Comparison of ENCODE assay signal across 14 cellular contexts in genomic region chr2:45382744-45383143, GRCh38.
A peak's percentile ranks its signal among the peaks of the same experiment; 100 is the strongest.
DNase-seq lines count a peak whose midpoint lies in the region; FAIRE-seq and TF ChIP-seq lines count a peak whose summit lies in the region.
"Had no signal": no experiment of that assay in that cellular context is flagged by ENCODE, and none has a peak within 500 bp of the region (broad histone marks: within the 10 kb centered on the region; RNA-seq: fewer than 3 reads in every experiment).

No MANE protein-coding gene starts in this region.

- H3K4me3 Mint-ChIP-seq in immature natural killer cell: no peak overlapping the region
- H3K4me3 Mint-ChIP-seq in activated T-helper 2 cell treated with anti-CD3 and anti-CD28 coated beads, Interferon-gamma antibody, Interleukin-2, Interleukin-4, amounts not matched to agents 10 μg/mL and 5 μg/mL and 100 μg/mL, durations not matched to agents 14 hours and 24 hours and 36 hours (ENCODE audit: low read depth): no peak overlapping the region
- H3K4me3 Mint-ChIP-seq: activated CD4-positive, alpha-beta memory T cell treated with anti-CD3 and anti-CD28 coated beads for 36 hours; activated T-helper 1 cell treated with anti-CD3 and anti-CD28 coated beads, Interleukin-12 subunit alpha, Interleukin-12 subunit beta, Interleukin-2, Interleukin-4 antibody, amounts not matched to agents 30 ng/mL and 10 ng/mL and 1 ng/mL, durations not matched to agents 14 hours and 24 hours and 36 hours; memory B cell; stimulated activated naive CD8-positive, alpha-beta T cell treated with anti-CD3 and anti-CD28 coated beads, Interleukin-15, amount 100 ng/mL, for 72 hours had no signal

- TF ChIP-seq CTCF in foreskin fibroblast (IDR thresholded peaks at IDR 0.05; ENCODE audit: low read depth, low read length): no peak

- H3K9me3 ChIP-seq in small intestine (ENCODE audit: control insufficient read depth, low read depth): no peaks in the 10 kb centered on the region

- FAIRE-seq in small intestine (lab: Jason Lieb, UNC): no peak

- no peaks in the 10 kb centered on the region for H3K27me3 ChIP-seq in small intestine (ENCODE audit: control insufficient read depth in 2 of 2, insufficient read depth in 2 of 2, low read length in 2 of 2)

- intact Hi-C loops in activated T-helper 2 cell treated with anti-CD3 and anti-CD28 coated beads, Interferon-gamma antibody, Interleukin-2, Interleukin-4, amounts not matched to agents 10 μg/mL and 5 μg/mL and 100 μg/mL, durations not matched to agents 14 hours and 24 hours and 36 hours (cut with micrococcal nuclease): no loop called here

- H3K36me3 ChIP-seq in small intestine (ENCODE audit: control insufficient read depth in 2 of 2, insufficient read depth in 2 of 2, low read length in 2 of 2): no peaks in the 10 kb centered on the region

- peaks cover 4 to 11% (median 4%) of the 10 kb centered on the region in 3 donors for H3K36me3 Mint-ChIP-seq in immature natural killer cell
- H3K36me3 Mint-ChIP-seq in activated T-helper 2 cell treated with anti-CD3 and anti-CD28 coated beads, Interferon-gamma antibody, Interleukin-2, Interleukin-4, amounts not matched to agents 10 μg/mL and 5 μg/mL and 100 μg/mL, durations not matched to agents 14 hours and 24 hours and 36 hours (ENCODE audit: low read depth): peaks cover 4% of the 10 kb centered on the region

- no peaks in the 10 kb centered on the region for H3K9me3 Mint-ChIP-seq in immature natural killer cell
- H3K9me3 Mint-ChIP-seq in activated T-helper 2 cell treated with anti-CD3 and anti-CD28 coated beads, Interferon-gamma antibody, Interleukin-2, Interleukin-4, amounts not matched to agents 10 μg/mL and 5 μg/mL and 100 μg/mL, durations not matched to agents 14 hours and 24 hours and 36 hours: no peaks in the 10 kb centered on the region
- H3K9me3 Mint-ChIP-seq: activated CD4-positive, alpha-beta memory T cell treated with anti-CD3 and anti-CD28 coated beads for 36 hours; activated T-helper 1 cell treated with anti-CD3 and anti-CD28 coated beads, Interleukin-12 subunit alpha, Interleukin-12 subunit beta, Interleukin-2, Interleukin-4 antibody, amounts not matched to agents 30 ng/mL and 10 ng/mL and 1 ng/mL, durations not matched to agents 14 hours and 24 hours and 36 hours; memory B cell; stimulated activated naive CD8-positive, alpha-beta T cell treated with anti-CD3 and anti-CD28 coated beads, Interleukin-15, amount 100 ng/mL, for 72 hours had no signal

- peaks cover 0 to 3% of the 10 kb centered on the region in 2 donors for H3K4me1 ChIP-seq in small intestine (ENCODE audit: control insufficient read depth in 2 of 2, insufficient read depth in 1 of 2, low read depth in 1 of 2, low read length in 1 of 2)

- no peaks in the 10 kb centered on the region for H3K27me3 Mint-ChIP-seq in immature natural killer cell (ENCODE audit: low read depth in 3 of 3)
- H3K27me3 Mint-ChIP-seq in activated T-helper 2 cell treated with anti-CD3 and anti-CD28 coated beads, Interferon-gamma antibody, Interleukin-2, Interleukin-4, amounts not matched to agents 10 μg/mL and 5 μg/mL and 100 μg/mL, durations not matched to agents 14 hours and 24 hours and 36 hours (ENCODE audit: low read depth): no peaks in the 10 kb centered on the region
- H3K27me3 Mint-ChIP-seq: activated CD4-positive, alpha-beta memory T cell treated with anti-CD3 and anti-CD28 coated beads for 36 hours; memory B cell; stimulated activated naive CD8-positive, alpha-beta T cell treated with anti-CD3 and anti-CD28 coated beads, Interleukin-15, amount 100 ng/mL, for 72 hours had no signal

- peak; percentile 7 for DNase-seq in Ammon's horn (ENCODE audit: low spot score)
- DNase-seq in M059J (ENCODE audit: low read depth): peak; percentile 61
- DNase-seq in amniotic epithelial cell (ENCODE audit: low read depth): peak; percentile 36
- DNase-seq in foreskin fibroblast: peak; percentile 64 to 75
- no peak for DNase-seq in immature natural killer cell
- no peak for DNase-seq in G401 (ENCODE audit: low spot score)
- DNase-seq in small intestine: no peak
- no peak for DNase-seq in activated T-helper 2 cell treated with anti-CD3 and anti-CD28 coated beads, Interferon-gamma antibody, Interleukin-2, Interleukin-4, amounts not matched to agents 10 μg/mL and 5 μg/mL and 100 μg/mL, durations not matched to agents 14 hours and 24 hours and 36 hours (ENCODE audit: low spot score)
- DNase-seq: activated CD4-positive, alpha-beta memory T cell treated with anti-CD3 and anti-CD28 coated beads for 36 hours; foreskin melanocyte; NCI-H2081; stimulated activated naive CD8-positive, alpha-beta T cell treated with anti-CD3 and anti-CD28 coated beads, Interleukin-15, amount 100 ng/mL, for 72 hours had no signal

- in situ Hi-C loops in G401 (cut with HindIII; ENCODE audit: low sequenced_read_pairs): no loop called here

- H3K4me1 Mint-ChIP-seq in immature natural killer cell: no peaks in the 10 kb centered on the region
- H3K4me1 Mint-ChIP-seq in activated T-helper 2 cell treated with anti-CD3 and anti-CD28 coated beads, Interferon-gamma antibody, Interleukin-2, Interleukin-4, amounts not matched to agents 10 μg/mL and 5 μg/mL and 100 μg/mL, durations not matched to agents 14 hours and 24 hours and 36 hours (ENCODE audit: low read depth): no peaks in the 10 kb centered on the region
- H3K4me1 Mint-ChIP-seq: memory B cell; stimulated activated naive CD8-positive, alpha-beta T cell treated with anti-CD3 and anti-CD28 coated beads, Interleukin-15, amount 100 ng/mL, for 72 hours had no signal

- no peak overlapping the region for H3K27ac ChIP-seq in small intestine (ENCODE audit: low read depth in 1 of 2, low read length in 1 of 2)

- no peak overlapping the region for H3K4me3 ChIP-seq in foreskin fibroblast (ENCODE audit: low read depth in 1 of 2, low read length in 2 of 2)
- H3K4me3 ChIP-seq in small intestine (ENCODE audit: low read depth in 1 of 2, low read length in 2 of 2): no peak overlapping the region

- H3K27ac Mint-ChIP-seq in immature natural killer cell: no peak overlapping the region
- H3K27ac Mint-ChIP-seq in activated T-helper 2 cell treated with anti-CD3 and anti-CD28 coated beads, Interferon-gamma antibody, Interleukin-2, Interleukin-4, amounts not matched to agents 10 μg/mL and 5 μg/mL and 100 μg/mL, durations not matched to agents 14 hours and 24 hours and 36 hours: no peak overlapping the region
- H3K27ac Mint-ChIP-seq: activated CD4-positive, alpha-beta memory T cell treated with anti-CD3 and anti-CD28 coated beads for 36 hours; activated T-helper 1 cell treated with anti-CD3 and anti-CD28 coated beads, Interleukin-12 subunit alpha, Interleukin-12 subunit beta, Interleukin-2, Interleukin-4 antibody, amounts not matched to agents 30 ng/mL and 10 ng/mL and 1 ng/mL, durations not matched to agents 14 hours and 24 hours and 36 hours; memory B cell; stimulated activated naive CD8-positive, alpha-beta T cell treated with anti-CD3 and anti-CD28 coated beads, Interleukin-15, amount 100 ng/mL, for 72 hours had no signal

- WGBS in small intestine, 3 donors: 74 to 94% (median 87%) methylated on average over 1 of the region's 1 CpG

Comparison
In these comparisons a context has a peak if more than half of its experiments do, and no peak if none do; other contexts are left out.
1. DNase-seq: peak in Ammon's horn (single experiment), M059J (single experiment), amniotic epithelial cell (single experiment) and foreskin fibroblast (2 of 2); none in immature natural killer cell (0 of 3), G401 (single experiment), small intestine (single experiment) and activated T-helper 2 cell treated with anti-CD3 and anti-CD28 coated beads, Interferon-gamma antibody, Interleukin-2, Interleukin-4, amounts not matched to agents 10 μg/mL and 5 μg/mL and 100 μg/mL, durations not matched to agents 14 hours and 24 hours and 36 hours (single experiment).